Comparison of ENCODE assay signal across 26 cellular contexts in genomic region chr2:121251497-121251896, GRCh38. TPM values are rescaled to one million over a fixed set of nuclear protein-coding genes. Genes with fewer than 3 reads are reported as not detected.
"Had no signal": no experiment of that assay in that cellular context is flagged by ENCODE, and none has a peak within 500 bp of the region (broad histone marks: within the 10 kb centered on the region; RNA-seq: fewer than 3 reads in every experiment).

No MANE protein-coding gene starts in this region.

- FAIRE-seq: keratinocyte, pancreas, small intestine, urothelium cell line had no signal

- H3K4me1 ChIP-seq: left lung, lower lobe of right lung, pancreas, prostate gland, sigmoid colon, spleen, tibial artery, upper lobe of right lung had no signal

- ATAC-seq: left colon; left lung; lower lobe of right lung; naive thymus-derived CD8-positive, alpha-beta T cell; pancreas; right cardiac atrium; stimulated activated effector memory CD8-positive, alpha-beta T cell treated with anti-CD3 and anti-CD28 coated beads, Interleukin-12 subunit alpha, Interleukin-12 subunit beta, amount 100 ng/mL, for 72 hours; upper lobe of right lung had no signal

- H3K4me3 ChIP-seq: left lung, lower lobe of right lung, pancreas, prostate gland, sigmoid colon, spleen, suprapubic skin, thoracic aorta, tibial artery, upper lobe of right lung had no signal

- DNase-seq: hippocampal formation; left colon; left lung; lower lobe of right lung; mammary epithelial cell; mesenchymal stem cell; naive thymus-derived CD8-positive, alpha-beta T cell; nucleus accumbens; retina; right cardiac atrium; sigmoid colon; small intestine; stimulated activated CD4-positive, alpha-beta T cell treated with anti-CD3 and anti-CD28 coated beads, Interleukin-4, amount 100 ng/mL, for 24 hours; stimulated activated naive CD4-positive, alpha-beta T cell; tibial artery; trophoblast cell; upper lobe of right lung had no signal

- H3K9me3 ChIP-seq: left lung, lower lobe of right lung, pancreas, prostate gland, sigmoid colon, spleen, suprapubic skin, thoracic aorta, tibial artery, upper lobe of right lung had no signal

- H3K36me3 ChIP-seq: left lung, pancreas, prostate gland, sigmoid colon, thoracic aorta, upper lobe of right lung had no signal

- H3K27me3 ChIP-seq: left lung, pancreas, sigmoid colon, suprapubic skin, upper lobe of right lung had no signal

- H3K27ac ChIP-seq: left lung, lower lobe of right lung, pancreas, prostate gland, sigmoid colon, spleen, suprapubic skin, thoracic aorta, tibial artery, upper lobe of right lung had no signal

RNA-seq across cellular contexts. Expression of gene TFCP2L1, which starts 33.5 kb away (rescaled TPM):
- total RNA-seq: naive thymus-derived CD8-positive, alpha-beta T cell; neural crest cell had no signal
